22 cellular contexts compared by ENCODE assay signal in genomic region chr11:119125849-119126248, GRCh38. TPM values are rescaled to one million over a fixed set of nuclear protein-coding genes. Genes with fewer than 3 reads are reported as not detected.
"Had no signal": no experiment of that assay in that cellular context is flagged by ENCODE, and none has a peak within 500 bp of the region (broad histone marks: within the 10 kb centered on the region; RNA-seq: fewer than 3 reads in every experiment).

No MANE protein-coding gene starts in this region.

- H3K27ac ChIP-seq: coronary artery, neural progenitor cell, testis, tibial nerve had no signal

- H3K27me3 Mint-ChIP-seq: natural killer cell treated with Interleukin-12 subunit alpha and Interleukin-12 subunit beta and Interleukin-15 and Interleukin-18, amount 100 ng/mL, for 72 hours; stimulated activated naive B cell treated with anti-CD40 and anti-IgM and Interleukin-4, amounts not matched to agents 10 μg/mL and 1 μg/mL and 100 μg/mL, for 72 hours; stimulated activated naive CD8-positive, alpha-beta T cell treated with anti-CD3 and anti-CD28 coated beads, Interleukin-15, amount 100 ng/mL, for 72 hours had no signal

- H3K4me3 Mint-ChIP-seq: endodermal cell; natural killer cell treated with Interleukin-12 subunit alpha and Interleukin-12 subunit beta and Interleukin-15 and Interleukin-18, amount 100 ng/mL, for 72 hours; neural progenitor cell; stimulated activated naive B cell treated with anti-CD40 and anti-IgM and Interleukin-4, amounts not matched to agents 10 μg/mL and 1 μg/mL and 100 μg/mL, for 72 hours; stimulated activated naive CD8-positive, alpha-beta T cell treated with anti-CD3 and anti-CD28 coated beads, Interleukin-15, amount 100 ng/mL, for 72 hours had no signal

- DNase-seq: effector CD4-positive, alpha-beta T cell; endodermal cell; erythroblast; foreskin melanocyte; head of caudate nucleus; hippocampal formation; mammary epithelial cell; occipital lobe; retina; stimulated activated CD4-positive, alpha-beta T cell treated with anti-CD3 and anti-CD28 coated beads, Interleukin-2, amount 100 ng/mL, for 24 hours; stimulated activated CD4-positive, alpha-beta T cell treated with anti-CD3 and anti-CD28 coated beads, Interleukin-4, amount 100 ng/mL, for 4 hours; stimulated activated naive B cell treated with anti-CD40 and anti-IgM and Interleukin-4, amounts not matched to agents 10 μg/mL and 1 μg/mL and 100 μg/mL, for 72 hours; stimulated activated naive CD8-positive, alpha-beta T cell treated with anti-CD3 and anti-CD28 coated beads, Interleukin-15, amount 100 ng/mL, for 72 hours; testis had no signal

- H3K36me3 ChIP-seq: neural progenitor cell had no signal

- H3K9me3 ChIP-seq: psoas muscle, testis, tibial nerve had no signal

- H3K27me3 ChIP-seq: neural progenitor cell, testis, tibial nerve had no signal

- ATAC-seq: natural killer cell treated with Interleukin-12 subunit alpha and Interleukin-12 subunit beta and Interleukin-15 and Interleukin-18, amount 100 ng/mL, for 72 hours; psoas muscle; sciatic nerve; stimulated activated naive B cell treated with anti-CD40 and anti-IgM and Interleukin-4, amounts not matched to agents 10 μg/mL and 1 μg/mL and 100 μg/mL, for 72 hours; stimulated activated naive CD8-positive, alpha-beta T cell treated with anti-CD3 and anti-CD28 coated beads, Interleukin-15, amount 100 ng/mL, for 72 hours had no signal

- H3K36me3 Mint-ChIP-seq: natural killer cell treated with Interleukin-12 subunit alpha and Interleukin-12 subunit beta and Interleukin-15 and Interleukin-18, amount 100 ng/mL, for 72 hours had no signal

- H3K9me3 Mint-ChIP-seq: endodermal cell; natural killer cell treated with Interleukin-12 subunit alpha and Interleukin-12 subunit beta and Interleukin-15 and Interleukin-18, amount 100 ng/mL, for 72 hours; neural progenitor cell; stimulated activated naive B cell treated with anti-CD40 and anti-IgM and Interleukin-4, amounts not matched to agents 10 μg/mL and 1 μg/mL and 100 μg/mL, for 72 hours; stimulated activated naive CD8-positive, alpha-beta T cell treated with anti-CD3 and anti-CD28 coated beads, Interleukin-15, amount 100 ng/mL, for 72 hours had no signal

- H3K4me3 ChIP-seq: coronary artery, neural progenitor cell, psoas muscle, testis, tibial nerve had no signal

- H3K27ac Mint-ChIP-seq: endodermal cell; neural progenitor cell; stimulated activated naive B cell treated with anti-CD40 and anti-IgM and Interleukin-4, amounts not matched to agents 10 μg/mL and 1 μg/mL and 100 μg/mL, for 72 hours had no signal

RNA-seq across cellular contexts. Expression of gene ABCG4, which starts 23.0 kb away (rescaled TPM):
- total RNA-seq: dermis microvascular lymphatic vessel endothelial cell; natural killer cell treated with Interleukin-12 subunit alpha and Interleukin-12 subunit beta and Interleukin-15 and Interleukin-18, amount 100 ng/mL, for 72 hours; sciatic nerve; subcutaneous adipose tissue had no signal
